In the genomic region with DNA sequence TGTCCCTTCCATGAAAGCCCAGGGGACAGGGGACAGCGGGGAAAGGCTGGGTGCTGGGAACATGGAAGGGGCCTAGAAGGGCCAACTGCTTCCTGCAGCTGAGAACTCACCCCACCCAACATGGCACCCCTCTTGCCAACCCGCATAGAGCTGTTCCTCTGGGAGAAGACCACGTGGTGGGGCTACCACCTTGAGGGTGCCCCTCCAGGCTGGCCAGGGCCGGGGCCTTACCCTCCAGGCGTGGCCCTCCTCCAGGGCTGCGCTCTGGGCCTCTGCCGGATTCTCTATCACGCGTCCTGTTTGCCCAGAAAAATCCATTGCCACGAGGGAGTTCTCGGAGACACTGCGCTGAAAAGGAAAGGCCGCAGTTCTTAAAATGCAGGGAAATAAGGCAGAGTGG, we compare ENCODE assay signal across 27 cellular contexts. TPM values are rescaled to one million over a fixed set of nuclear protein-coding genes. Genes with fewer than 3 reads are reported as not detected.
"Had no signal": no experiment of that assay in that cellular context is flagged by ENCODE, and none has a peak within 500 bp of the region (broad histone marks: within the 10 kb centered on the region; RNA-seq: fewer than 3 reads in every experiment).

No MANE protein-coding gene starts in this region.

- H3K9me3 ChIP-seq: SJSA1 had no signal

- H3K36me3 ChIP-seq: SJSA1 had no signal

- H3K4me1 ChIP-seq: SJSA1 had no signal

- H3K27ac ChIP-seq: KMS-11, SJSA1, SK-N-MC had no signal

- ATAC-seq: HepG2 had no signal

- H3K4me3 ChIP-seq: SJSA1, SK-N-MC had no signal

- DNase-seq: IMR-90, Kasumi-1, MM.1S, NCI-H1105, NCI-H1417 treated with DMSO at 0.1 percent for 48 hours, NCI-H146, NCI-H1694 treated with DMSO at 0.1 percent for 48 hours, NCI-H1930, NCI-H2081, NCI-H2107, NCI-H2171, NCI-H226, NCI-H446, NCI-H510A, NCI-H524 treated with DMSO at 0.1 percent for 48 hours, NCI-H69, NCI-H774, Right ventricle myocardium superior, RPMI8226, SIG-M5, SW 1271 had no signal

- H3K27me3 ChIP-seq: SJSA1 had no signal

RNA-seq across cellular contexts. Expression of a gene that starts 39.9 kb away (rescaled TPM):
- total RNA-seq: HT1080, IMR-90, M059J, Right ventricle myocardium superior, SJSA1 had no signal
- polyA plus RNA-seq: IMR-90 had no signal
